8 cellular contexts compared by ENCODE assay signal in genomic region chr9:127199001-127199791, GRCh38.
DNase-seq lines count a peak whose midpoint lies in the region; ATAC-seq, FAIRE-seq and TF ChIP-seq lines count a peak whose summit lies in the region.

No MANE protein-coding gene starts in this region.

- no TSS peak for BruUV-seq in IMR-90 (replicated peaks; lab: Mats Ljungman, UMichigan)

- no peak overlapping the region for H3K14ac ChIP-seq in IMR-90 (replicated peaks; ENCODE audit: low read depth, low read length)

- peaks cover 14% of the 10 kb centered on the region; the same call in 1 of the 2 replicates for H3K4me1 ChIP-seq in IMR-90 (ENCODE audit: control insufficient read depth, insufficient read depth, low read length)
- H3K4me1 ChIP-seq in gastroesophageal sphincter: peaks cover 0 to 58% (median 30%) of the 10 kb centered on the region in 3 donors
- H3K4me1 ChIP-seq in ovary (ENCODE audit: insufficient read depth): peaks cover 21% of the 10 kb centered on the region
- peaks cover 17% of the 10 kb centered on the region for H3K4me1 ChIP-seq in testis

- TF ChIP-seq POLR2A in IMR-90 (IDR thresholded peaks at IDR 0.05; ENCODE audit: low read depth, low read length): peak; percentile 57; the same call in 1 of the 2 replicates
- TF ChIP-seq POLR2A in gastroesophageal sphincter (IDR thresholded peaks at IDR 0.05): no peak
- TF ChIP-seq POLR2A in ovary (IDR thresholded peaks at IDR 0.05): peak; percentile 37
- no peak for TF ChIP-seq POLR2A in testis (IDR thresholded peaks at IDR 0.05)

- H3K56ac ChIP-seq in IMR-90 (ENCODE audit: extremely low read depth, insufficient read depth, low read length): no peak overlapping the region

- no peak overlapping the region for H3K23ac ChIP-seq in IMR-90 (ENCODE audit: low read depth, low read length)

- no peak overlapping the region for H3K9ac ChIP-seq in IMR-90 (ENCODE audit: low read depth, low read length)

- no peak overlapping the region for H2BK5ac ChIP-seq in IMR-90 (ENCODE audit: low read depth, low read length, poor library complexity, severe bottlenecking)

- no peak overlapping the region for H3K4me2 ChIP-seq in IMR-90 (ENCODE audit: low read depth, low read length)

- no peaks in the 10 kb centered on the region for H3K9me3 ChIP-seq in IMR-90 (ENCODE audit: control insufficient read depth, insufficient read depth, low read length)
- no peaks in the 10 kb centered on the region for H3K9me3 ChIP-seq in gastroesophageal sphincter
- no peaks in the 10 kb centered on the region for H3K9me3 ChIP-seq in ovary
- no peaks in the 10 kb centered on the region for H3K9me3 ChIP-seq in testis

- POLR2A ChIA-PET in IMR-90 (lab: Charles Lee; ENCODE audit: unreplicated experiment): no interaction called here

- CTCF ChIA-PET in IMR-90 (lab: Yijun Ruan, JAX): interaction anchor here (0.6 to 4.4 kb wide), 6 partner anchors 77 to 269 kb away, joined by 3 to 27 read pairs (median 4); no protein-coding TSS in a partner anchor

- 60% methylated on average over 1 of the region's 15 CpGs; no CpG with 5 or more reads in 1 of the 2 experiments for WGBS in IMR-90 (ENCODE audit: extremely low coverage in 2 of 2, insufficient read length in 1 of 2), 2 experiments
- whole genome bisulfite sequencing in gastroesophageal sphincter (ENCODE audit: low coverage in 1 of 2), 2 donors: 0% methylated on average over 1 of the region's 15 CpGs; no CpG with 5 or more reads in 1 of the 2 donors
- WGBS in ovary, 3 donors: 32 to 35% (median 35%) methylated on average over 15 of the region's 15 CpGs
- WGBS in testis, 2 donors: 40 to 49% methylated on average over 2 to 15 of the region's 15 CpGs

- no peak overlapping the region for H3K4me3 ChIP-seq in IMR-90 (ENCODE audit: insufficient read depth, low read depth, low read length)
- H3K4me3 ChIP-seq in gastroesophageal sphincter: no peak overlapping the region
- no peak overlapping the region for H3K4me3 ChIP-seq in ovary
- H3K4me3 ChIP-seq in testis: no peak overlapping the region

- in situ Hi-C loops in IMR-90 (cut with MboI; ENCODE audit: low sequenced_read_pairs): loop anchor here (5.0 to 10.0 kb wide), 2 partner anchors 234 to 257 kb away; no protein-coding TSS in a partner anchor

- H3K9me1 ChIP-seq in IMR-90 (ENCODE audit: insufficient read depth, low read length): peaks cover 12% of the 10 kb centered on the region; the same call in 1 of the 2 replicates

- no peak overlapping the region; the same call in 1 of the 2 replicates for H4K5ac ChIP-seq in IMR-90 (ENCODE audit: low read depth, low read length)

- TF ChIP-seq CTCF in IMR-90 (conservative IDR thresholded peaks at IDR 0.05; ENCODE audit: low read depth, low read length) (peak; percentile 95), gastroesophageal sphincter (IDR thresholded peaks at IDR 0.05) (peak in 3 of 4 experiments; percentile 92 to 99 (median 99)), ovary (IDR thresholded peaks at IDR 0.05) (peak; percentile 94 to 98 (median 97)), testis (IDR thresholded peaks at IDR 0.05) (peak; percentile 92 to 97 (median 96))

- H3K27ac ChIP-seq in IMR-90 (ENCODE audit: insufficient read depth, low read length) (no peak overlapping the region), gastroesophageal sphincter (peak overlapping the region in 3 of 4 donors; percentile 73 to 78 (median 73)), ovary (peak overlapping the region; percentile 66 to 80), testis (no peak overlapping the region)

- peak; percentile 76 for FAIRE-seq in G401.6 (lab: Jason Lieb, UNC)

- ATAC-seq in IMR-90 (ENCODE audit: low read depth): peak; percentile 85
- peak; percentile 61 for ATAC-seq in gastroesophageal sphincter
- no peak for ATAC-seq in GM18502 (IDR thresholded peaks at IDR 0.05; ENCODE audit: poor library complexity, unreplicated experiment)

- TF ChIP-seq RAD21 in IMR-90 (IDR thresholded peaks at IDR 0.05; ENCODE audit: low read length): peak; percentile 99

- H4K20me1 ChIP-seq in IMR-90 (ENCODE audit: insufficient read depth, low read length): no peaks in the 10 kb centered on the region

- DNase-seq in IMR-90 (peak; percentile 82), SHP77 treated with DMSO at 0.1 percent for 48 hours (lab: John Stamatoyannopoulos, UW) (peak; percentile 17), ovary (peak; percentile 75 to 90 (median 88)), testis (peak; percentile 90)
- DNase-seq in activated effector memory CD4-positive, alpha-beta T cell treated with Interleukin-2 at 50 U/mL for 16 hours: peak; percentile 58

- H2AFZ ChIP-seq in IMR-90 (replicated peaks; ENCODE audit: low read length, poor library complexity): peak overlapping the region; percentile 82

- intact Hi-C loops in IMR-90 (cut with micrococcal nuclease): loop anchor here (1.0 to 5.0 kb wide), 6 partner anchors 77 to 306 kb away; partner anchors contain the start of gene ANGPTL2
- intact Hi-C loops in ovary (cut with DNase I): loop anchor here in 3 of 4 donors (1.0 to 5.0 kb wide), 3 partner anchors 77 to 259 kb away; partner anchors contain the start of gene ANGPTL2 (in 1 of the 3)
- intact Hi-C loops in testis (cut with DNase I; ENCODE audit: low total_unique reads): loop anchor here (5.0 kb wide), 1 partner anchor 257 kb away; no protein-coding TSS in a partner anchor

- H4K91ac ChIP-seq in IMR-90 (ENCODE audit: insufficient read depth, low read depth, low read length): peak overlapping the region; percentile 48

- dilution Hi-C loops in IMR-90 (cut with HindIII; ENCODE audit: low sequenced_read_pairs, unreplicated experiment): no loop called here

- H4K8ac ChIP-seq in IMR-90 (ENCODE audit: low read depth in 2 of 2, low read length in 2 of 2): peak overlapping the region in 1 of 2 experiments; percentile 58; a peak in 1 of 4 replicates

- H2BK20ac ChIP-seq in IMR-90 (ENCODE audit: low read depth, low read length): peak overlapping the region; percentile 66

- no peaks in the 10 kb centered on the region for H3K79me1 ChIP-seq in IMR-90 (ENCODE audit: low read depth in 1 of 2, low read length in 2 of 2)

- H2BK120ac ChIP-seq in IMR-90 (ENCODE audit: low read depth, low read length): peak overlapping the region; percentile 60

- H2AK9ac ChIP-seq in IMR-90 (replicated peaks; ENCODE audit: low read depth, low read length, poor library complexity): peak overlapping the region; percentile 51

- peak overlapping the region; percentile 88 for H2AK5ac ChIP-seq in IMR-90 (ENCODE audit: low read depth, low read length)

- H3K18ac ChIP-seq in IMR-90 (ENCODE audit: low read depth, low read length): no peak overlapping the region; the same call in 1 of the 2 replicates

- H2BK15ac ChIP-seq in IMR-90 (ENCODE audit: low read depth, low read length): peak overlapping the region; percentile 40; the same call in 1 of the 3 replicates

- no peak for TF ChIP-seq EP300 in gastroesophageal sphincter (IDR thresholded peaks at IDR 0.05)
- TF ChIP-seq EP300 in ovary (IDR thresholded peaks at IDR 0.05): no peak

- H3K27me3 ChIP-seq in IMR-90 (ENCODE audit: control insufficient read depth, insufficient read depth, low read length) (no peaks in the 10 kb centered on the region), gastroesophageal sphincter (no peaks in the 10 kb centered on the region), ovary (no peaks in the 10 kb centered on the region), testis (no peaks in the 10 kb centered on the region)

- no peaks in the 10 kb centered on the region for H3K36me3 ChIP-seq in IMR-90 (ENCODE audit: control insufficient read depth, insufficient read depth, low read length)
- H3K36me3 ChIP-seq in gastroesophageal sphincter: peaks cover 0 to 5% of the 10 kb centered on the region in 2 donors
- H3K36me3 ChIP-seq in ovary: no peaks in the 10 kb centered on the region
- H3K36me3 ChIP-seq in testis (ENCODE audit: low read depth, missing control alignments): no peaks in the 10 kb centered on the region

- H3K4ac ChIP-seq in IMR-90 (ENCODE audit: low read depth, low read length): peak overlapping the region; percentile 33; the same call in 1 of the 2 replicates

TF ChIP-seq in IMR-90, 13 proteins besides CTCF, POLR2A, EP300 and RAD21:
- TF ChIP-seq MXI1 (IDR thresholded peaks at IDR 0.05; ENCODE audit: borderline replicate concordance, low read depth, low read length): no peak
- TF ChIP-seq SMC3 (IDR thresholded peaks at IDR 0.05; ENCODE audit: low read depth, low read length): peak; percentile 100
- TF ChIP-seq CEBPB (IDR thresholded peaks at IDR 0.05; ENCODE audit: low read depth, low read length): no peak
- no peak for TF ChIP-seq BHLHE40 (IDR thresholded peaks at IDR 0.05; ENCODE audit: low read depth, low read length)
- TF ChIP-seq MAZ (IDR thresholded peaks at IDR 0.05; ENCODE audit: borderline replicate concordance, low read depth, low read length): 0 out of 2 replicates have a peak, but pooled peaks have one; percentile 51
- TF ChIP-seq, protein P1, sequence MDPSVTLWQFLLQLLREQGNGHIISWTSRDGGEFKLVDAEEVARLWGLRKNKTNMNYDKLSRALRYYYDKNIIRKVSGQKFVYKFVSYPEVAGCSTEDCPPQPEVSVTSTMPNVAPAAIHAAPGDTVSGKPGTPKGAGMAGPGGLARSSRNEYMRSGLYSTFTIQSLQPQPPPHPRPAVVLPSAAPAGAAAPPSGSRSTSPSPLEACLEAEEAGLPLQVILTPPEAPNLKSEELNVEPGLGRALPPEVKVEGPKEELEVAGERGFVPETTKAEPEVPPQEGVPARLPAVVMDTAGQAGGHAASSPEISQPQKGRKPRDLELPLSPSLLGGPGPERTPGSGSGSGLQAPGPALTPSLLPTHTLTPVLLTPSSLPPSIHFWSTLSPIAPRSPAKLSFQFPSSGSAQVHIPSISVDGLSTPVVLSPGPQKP (IDR thresholded peaks at IDR 0.05; ENCODE audit: borderline replicate concordance, low read depth, low read length): no peak
- peak; percentile 62; the same call in 1 of the 2 replicates for TF ChIP-seq CHD1 (IDR thresholded peaks at IDR 0.05; ENCODE audit: low read depth, low read length)
- TF ChIP-seq, protein P2, sequence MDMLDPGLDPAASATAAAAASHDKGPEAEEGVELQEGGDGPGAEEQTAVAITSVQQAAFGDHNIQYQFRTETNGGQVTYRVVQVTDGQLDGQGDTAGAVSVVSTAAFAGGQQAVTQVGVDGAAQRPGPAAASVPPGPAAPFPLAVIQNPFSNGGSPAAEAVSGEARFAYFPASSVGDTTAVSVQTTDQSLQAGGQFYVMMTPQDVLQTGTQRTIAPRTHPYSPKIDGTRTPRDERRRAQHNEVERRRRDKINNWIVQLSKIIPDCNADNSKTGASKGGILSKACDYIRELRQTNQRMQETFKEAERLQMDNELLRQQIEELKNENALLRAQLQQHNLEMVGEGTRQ (IDR thresholded peaks at IDR 0.05; ENCODE audit: low read depth, low read length): no peak
TF ChIP-seq in IMR-90: peak in this region for 3.

Comparison
In these comparisons a context has a peak if more than half of its experiments do, and no peak if none do; other contexts are left out.
1. DNase-seq: peak in every context shown above with its lines; median percentile 90 in testis; 88 in ovary; 82 in IMR-90; 58 in activated effector memory CD4-positive, alpha-beta T cell treated with Interleukin-2 at 50 U/mL for 16 hours; 17 in SHP77 treated with DMSO at 0.1 percent for 48 hours.
2. H3K27ac ChIP-seq: peak in gastroesophageal sphincter (3 of 4) and ovary (2 of 2); none in IMR-90 (single experiment) and testis (0 of 2).
3. POLR2A ChIP-seq: peak in IMR-90 (single experiment) and ovary (single experiment); none in gastroesophageal sphincter (0 of 2) and testis (single experiment).
4. Peak in every context shown above with its lines, with median percentiles within 50 percentile points of each other: CTCF ChIP-seq.